ENCODE assay signal across 1 cellular context in the genomic region with DNA sequence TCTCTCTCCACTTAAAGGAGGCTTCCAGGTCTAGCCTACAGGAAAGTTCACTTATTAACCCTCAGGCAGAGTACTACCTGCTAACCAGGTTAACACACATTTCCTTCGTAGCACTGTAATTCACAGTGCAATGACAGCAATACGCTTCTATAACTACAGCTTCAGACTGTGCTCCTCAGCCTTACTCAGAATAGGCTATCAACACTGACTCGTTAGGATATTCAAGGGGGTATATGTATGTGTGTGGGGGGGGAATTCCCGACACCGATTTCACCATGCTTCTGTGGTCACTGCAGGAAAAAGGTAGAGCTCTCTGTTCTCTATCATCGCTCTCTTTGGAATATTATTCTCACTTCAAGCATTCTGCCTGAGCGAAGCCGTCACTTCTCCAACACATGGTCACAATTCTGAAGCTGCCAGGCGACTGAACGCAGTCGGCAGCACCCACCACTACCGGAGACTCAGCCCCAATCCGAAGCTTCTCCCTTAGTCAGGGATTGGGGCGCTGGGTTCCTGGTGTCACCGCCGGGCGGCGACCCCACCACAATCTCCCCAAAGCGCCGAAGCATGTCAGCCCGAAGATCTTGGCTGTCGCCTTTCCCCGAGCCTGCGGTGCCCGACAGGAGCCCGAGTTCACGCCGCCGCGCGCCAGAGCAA.
TF ChIP-seq lines count a peak whose summit lies in the region.

No MANE protein-coding gene starts in this region.

TF ChIP-seq in HEK293T, 16 proteins besides CTCF, POLR2A, EP300 and RAD21:
- no peak for TF ChIP-seq LEF1 (IDR thresholded peaks at IDR 0.05; ENCODE audit: borderline replicate concordance)
- TF ChIP-seq, protein P1, sequence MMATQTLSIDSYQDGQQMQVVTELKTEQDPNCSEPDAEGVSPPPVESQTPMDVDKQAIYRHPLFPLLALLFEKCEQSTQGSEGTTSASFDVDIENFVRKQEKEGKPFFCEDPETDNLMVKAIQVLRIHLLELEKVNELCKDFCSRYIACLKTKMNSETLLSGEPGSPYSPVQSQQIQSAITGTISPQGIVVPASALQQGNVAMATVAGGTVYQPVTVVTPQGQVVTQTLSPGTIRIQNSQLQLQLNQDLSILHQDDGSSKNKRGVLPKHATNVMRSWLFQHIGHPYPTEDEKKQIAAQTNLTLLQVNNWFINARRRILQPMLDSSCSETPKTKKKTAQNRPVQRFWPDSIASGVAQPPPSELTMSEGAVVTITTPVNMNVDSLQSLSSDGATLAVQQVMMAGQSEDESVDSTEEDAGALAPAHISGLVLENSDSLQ (IDR thresholded peaks at IDR 0.05): no peak
- TF ChIP-seq BHLHE40 (IDR thresholded peaks at IDR 0.05; ENCODE audit: borderline replicate concordance): no peak
- no peak for TF ChIP-seq HDGF (IDR thresholded peaks at IDR 0.05; ENCODE audit: borderline replicate concordance)
- TF ChIP-seq L3MBTL2 (conservative IDR thresholded peaks at IDR 0.05): no peak
- TF ChIP-seq TARDBP (IDR thresholded peaks at IDR 0.05): no peak
- TF ChIP-seq SUZ12 (IDR thresholded peaks at IDR 0.05): no peak
- no peak for TF ChIP-seq ARNT (IDR thresholded peaks at IDR 0.05)
- no peak for TF ChIP-seq ELF4 (IDR thresholded peaks at IDR 0.05)
- no peak for TF ChIP-seq FOXA1 (IDR thresholded peaks at IDR 0.05)
- TF ChIP-seq SP1 (IDR thresholded peaks at IDR 0.05): no peak
- no peak for TF ChIP-seq FOXM1 (IDR thresholded peaks at IDR 0.05; ENCODE audit: borderline replicate concordance)
- no peak for TF ChIP-seq ZNF384 (IDR thresholded peaks at IDR 0.05)
- TF ChIP-seq CTBP1 (IDR thresholded peaks at IDR 0.05; ENCODE audit: borderline replicate concordance): no peak
